In genomic region chr17:76438906-76439305, GRCh38 we compare ENCODE assay signal across 15 cellular contexts. TPM values are rescaled to one million over a fixed set of nuclear protein-coding genes. Genes with fewer than 3 reads are reported as not detected.
"Had no signal": no experiment of that assay in that cellular context is flagged by ENCODE, and none has a peak within 500 bp of the region (broad histone marks: within the 10 kb centered on the region; RNA-seq: fewer than 3 reads in every experiment).

No MANE protein-coding gene starts in this region.

- H3K36me3 ChIP-seq: esophagus squamous epithelium, transverse colon had no signal

- DNase-seq: activated B cell treated with CpG ODN at 0.5 μM for 24 hours; activated CD4-positive, alpha-beta T cell treated with anti-CD3 and anti-CD28 coated beads, Interleukin-2, amount 50 U/mL, for 1 hour; activated effector memory CD4-positive, alpha-beta T cell treated with Interleukin-2 at 50 U/mL for 16 hours; activated T-cell treated with anti-CD3 and anti-CD28 coated beads for 4 hours; dorsolateral prefrontal cortex; esophagus squamous epithelium; foreskin fibroblast; head of caudate nucleus; nephron progenitor cell; small intestine; transverse colon had no signal

- FAIRE-seq: endometrium, small intestine had no signal

- H3K4me3 ChIP-seq: dorsolateral prefrontal cortex, esophagus squamous epithelium, transverse colon had no signal

- H3K27me3 ChIP-seq: dorsolateral prefrontal cortex, esophagus squamous epithelium, transverse colon had no signal

- ATAC-seq: left lobe of liver, SK-N-SH treated with all-trans-retinoic acid at 6 μM for 48 hours had no signal

- H3K27ac ChIP-seq: dorsolateral prefrontal cortex, esophagus squamous epithelium, transverse colon had no signal

- H3K9me3 ChIP-seq: esophagus squamous epithelium, transverse colon had no signal

RNA-seq across cellular contexts. Expression of gene AANAT, which starts 28.5 kb away (rescaled TPM):
- total RNA-seq: esophagus squamous epithelium, left lobe of liver, omental fat pad, transverse colon had no signal
- polyA plus RNA-seq: small intestine had no signal
